In genomic region chr21:25607812-25608737, GRCh38 we compare ENCODE assay signal across 8 cellular contexts. TPM values are rescaled to one million over a fixed set of nuclear protein-coding genes. Genes with fewer than 3 reads are reported as not detected.
A peak's percentile ranks its signal among the peaks of the same experiment; 100 is the strongest.
DNase-seq lines count a peak whose midpoint lies in the region; ATAC-seq lines count a peak whose summit lies in the region.

No MANE protein-coding gene starts in this region.

- intact Hi-C loops in CD4-positive, alpha-beta memory T cell (cut with micrococcal nuclease), result loop anchor here (1.0 to 2.0 kb wide), 10 partner anchors 31 to 562 kb away; partner anchors contain the start of genes APP and JAM2

- peak overlapping the region; percentile 76 for H3K27ac ChIP-seq in CD4-positive, alpha-beta memory T cell (ENCODE audit: low read depth, low read length)

- H3K27me3 Mint-ChIP-seq in CD4-positive, alpha-beta memory T cell, result no peaks in the 10 kb centered on the region
- H3K27me3 Mint-ChIP-seq in memory B cell, result no peaks in the 10 kb centered on the region

- POLR2A ChIA-PET in CD4-positive, alpha-beta memory T cell (lab: Charles Lee; ENCODE audit: partially characterized antibody), result interaction anchor here (0.7 to 3.7 kb wide), 10 partner anchors 10 to 561 kb away, joined by 3 to 37 read pairs (median 5); partner anchors contain the start of genes ATP5PF and GABPA

- H3K4me3 ChIP-seq in CD4-positive, alpha-beta memory T cell (ENCODE audit: low read length in 2 of 2), result peak overlapping the region; percentile 74 to 85
- H3K4me3 ChIP-seq in endocrine pancreas (ENCODE audit: control insufficient read depth, insufficient read depth, low read length), result peak overlapping the region; percentile 64

- H3K9me3 ChIP-seq in CD4-positive, alpha-beta memory T cell (ENCODE audit: control insufficient read depth in 1 of 2, low read length in 2 of 2), result no peaks in the 10 kb centered on the region
- no peaks in the 10 kb centered on the region for H3K9me3 ChIP-seq in endocrine pancreas (ENCODE audit: control insufficient read depth, low read length)

- ATAC-seq in GM19452 (IDR thresholded peaks at IDR 0.05; ENCODE audit: unreplicated experiment), result peak; percentile 80
- ATAC-seq in HG03571 (IDR thresholded peaks at IDR 0.05; ENCODE audit: unreplicated experiment), result peak; percentile 85
- ATAC-seq in memory B cell (ENCODE audit: low read depth), result peak; percentile 74

- H3K4me1 Mint-ChIP-seq in CD4-positive, alpha-beta memory T cell, result peaks cover 21 to 43% (median 33%) of the 10 kb centered on the region in 4 donors
- peaks cover 17% of the 10 kb centered on the region for H3K4me1 Mint-ChIP-seq in memory B cell

- H3K4me1 ChIP-seq in CD4-positive, alpha-beta memory T cell (ENCODE audit: insufficient read depth, low read length), result peaks cover 38% of the 10 kb centered on the region
- peaks cover 6% of the 10 kb centered on the region for H3K4me1 ChIP-seq in endocrine pancreas (ENCODE audit: control insufficient read depth, insufficient read depth, low read length)

- CTCF ChIA-PET in CD4-positive, alpha-beta memory T cell (lab: Charles Lee; ENCODE audit: partially characterized antibody), result interaction anchor here (0.6 to 4.1 kb wide), 53 partner anchors 9 to 1110 kb away, joined by 3 to 40 read pairs (median 5); partner anchors contain the start of genes ATP5PF, GABPA and JAM2

- H3K27me3 ChIP-seq in CD4-positive, alpha-beta memory T cell (ENCODE audit: insufficient read depth, low read length), result no peaks in the 10 kb centered on the region
- no peaks in the 10 kb centered on the region for H3K27me3 ChIP-seq in endocrine pancreas (ENCODE audit: control insufficient read depth, insufficient read depth, low read length)

- H3K9me3 Mint-ChIP-seq in CD4-positive, alpha-beta memory T cell, result no peaks in the 10 kb centered on the region
- no peaks in the 10 kb centered on the region for H3K9me3 Mint-ChIP-seq in memory B cell

- peak overlapping the region; percentile 53 to 99 (median 92) for H3K27ac Mint-ChIP-seq in CD4-positive, alpha-beta memory T cell
- peak overlapping the region; percentile 93 for H3K27ac Mint-ChIP-seq in memory B cell

- H3K4me3 Mint-ChIP-seq in CD4-positive, alpha-beta memory T cell, result peak overlapping the region; percentile 100
- H3K4me3 Mint-ChIP-seq in memory B cell, result peak overlapping the region; percentile 93

- peak; percentile 75 to 80 (median 79) for DNase-seq in CD4-positive, alpha-beta memory T cell
- DNase-seq in NCI-H774 (lab: John Stamatoyannopoulos, UW) (peak; percentile 74), memory B cell (ENCODE audit: low spot score in 2 of 2) (peak; percentile 59 to 75)
- DNase-seq in activated CD8-positive, alpha-beta memory T cell treated with anti-CD3 and anti-CD28 coated beads for 4 hours (ENCODE audit: low read depth in 2 of 2), result peak; percentile 48 to 57
- peak; percentile 64 for DNase-seq in stimulated activated CD8-positive, alpha-beta memory T cell treated with anti-CD3 and anti-CD28 coated beads, Interleukin-12 subunit alpha, Interleukin-12 subunit beta, amount 100 ng/mL, for 1 hour (ENCODE audit: low read depth)

- peak overlapping the region; percentile 60 for H3K9ac ChIP-seq in endocrine pancreas (ENCODE audit: control insufficient read depth, insufficient read depth, low read length)

- H3K36me3 ChIP-seq in CD4-positive, alpha-beta memory T cell (ENCODE audit: insufficient read depth, low read length), result peaks cover 13% of the 10 kb centered on the region
- no peaks in the 10 kb centered on the region for H3K36me3 ChIP-seq in endocrine pancreas (ENCODE audit: control insufficient read depth, insufficient read depth, low read length)

- H3K36me3 Mint-ChIP-seq in CD4-positive, alpha-beta memory T cell, result peaks cover 11 to 29% of the 10 kb centered on the region in 2 donors
- peaks cover 7% of the 10 kb centered on the region for H3K36me3 Mint-ChIP-seq in memory B cell

RNA-seq across cellular contexts. Expression of gene MRPL39, which starts 0.8 kb away (rescaled TPM):
- 10 to 100 TPM; 19.1 to 21.2 TPM for total RNA-seq in CD4-positive, alpha-beta memory T cell
- 10 to 100 TPM; 38.5 to 53.0 TPM for polyA plus RNA-seq in CD4-positive, alpha-beta memory T cell

RNA-seq across cellular contexts. Expression of gene JAM2, which starts 31.0 kb away (rescaled TPM):
- total RNA-seq in CD4-positive, alpha-beta memory T cell, result under 1 TPM in 1 of 2 experiments, not detected in 1; 0.67 TPM
- polyA plus RNA-seq in CD4-positive, alpha-beta memory T cell, result under 1 TPM in 1 of 2 donors, not detected in 1; 0.39 TPM

Comparison
In these comparisons a context has a peak if more than half of its experiments do, and no peak if none do; other contexts are left out.
1. Peak in every context shown above with its lines: DNase-seq, ATAC-seq, H3K4me3 ChIP-seq and H3K27ac ChIP-seq.